In the genomic region with DNA sequence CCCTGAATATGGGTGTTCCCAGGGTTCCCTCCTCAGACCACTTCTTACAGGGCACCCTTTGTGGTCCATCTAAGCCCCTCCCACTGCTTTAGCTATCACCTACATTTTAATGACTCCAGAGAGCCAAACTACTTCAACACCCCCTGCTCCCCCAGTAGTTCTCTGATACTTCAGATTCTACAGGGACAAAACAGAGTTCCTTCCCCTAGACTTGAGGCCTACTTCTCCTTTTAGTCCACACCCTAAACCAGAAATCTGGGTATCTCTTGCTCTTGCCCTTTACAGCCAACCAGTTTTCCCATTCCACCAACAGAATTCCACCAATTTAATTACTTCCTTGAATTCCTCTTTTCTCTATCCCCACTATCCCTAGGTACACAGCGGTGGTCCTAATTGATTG, we compare ENCODE assay signal across 9 cellular contexts.
A peak's percentile ranks its signal among the peaks of the same experiment; 100 is the strongest.
DNase-seq lines count a peak whose midpoint lies in the region; ATAC-seq and TF ChIP-seq lines count a peak whose summit lies in the region.
"Had no signal": no experiment of that assay in that cellular context is flagged by ENCODE, and none has a peak within 500 bp of the region (broad histone marks: within the 10 kb centered on the region; RNA-seq: fewer than 3 reads in every experiment).

No MANE protein-coding gene starts in this region.

- H3K79me2 ChIP-seq in smooth muscle cell (ENCODE audit: low read depth) = no peaks in the 10 kb centered on the region

- H3K36me3 ChIP-seq in smooth muscle cell (ENCODE audit: low read depth) = no peaks in the 10 kb centered on the region

- no peaks in the 10 kb centered on the region for H3K27me3 ChIP-seq in CD4-positive, alpha-beta T cell (ENCODE audit: control insufficient read depth, insufficient read depth, low read length)
- peaks cover 17% of the 10 kb centered on the region for H3K27me3 ChIP-seq in smooth muscle cell (ENCODE audit: low read depth)

- H4K20me1 ChIP-seq in smooth muscle cell (ENCODE audit: low read depth) = no peaks in the 10 kb centered on the region

- DNase-seq in CD4-positive, alpha-beta T cell = no peak
- DNase-seq in smooth muscle cell (lab: John Stamatoyannopoulos, UW; ENCODE audit: unreplicated experiment) (no peak), NCI-H2081 treated with DMSO at 0.1 percent for 48 hours (lab: John Stamatoyannopoulos, UW) (no peak), posterior cingulate gyrus (no peak)
- DNase-seq: NCI-H226 had no signal

- peaks cover 19% of the 10 kb centered on the region for H3K36me3 Mint-ChIP-seq in CD4-positive, alpha-beta T cell (ENCODE audit: low read depth)
- H3K36me3 Mint-ChIP-seq in IgD-negative memory B cell = no peaks in the 10 kb centered on the region
- H3K36me3 Mint-ChIP-seq in activated T-helper 17 cell treated with anti-CD3 and anti-CD28 coated beads, Interleukin-2, amount 50 U/mL, for 72 hours (ENCODE audit: low read depth) = peaks cover 39% of the 10 kb centered on the region
- H3K36me3 Mint-ChIP-seq in nephron (ENCODE audit: low read depth) = peaks cover 20% of the 10 kb centered on the region

- intact Hi-C loops in CD4-positive, alpha-beta T cell (cut with DNase I, micrococcal nuclease) = loop anchor here (2.0 to 10.0 kb wide), 6 partner anchors 36 to 1702 kb away; partner anchors contain the start of genes CAB39L (in 1 of the 2), KPNA3 (in 1 of the 2) and SETDB2 (in 1 of the 2)
- intact Hi-C loops in posterior cingulate gyrus (cut with DNase I) = loop anchor here (10.0 kb wide), 1 partner anchor 282 kb away; no protein-coding TSS in a partner anchor

- H3K4me3 ChIP-seq in smooth muscle cell = no peak overlapping the region

- no peak overlapping the region for H3K9ac ChIP-seq in smooth muscle cell (ENCODE audit: low read depth)

- WGBS in smooth muscle cell (ENCODE audit: low lambda C conversion rate) = 88% methylated on average over 1 of the region's 1 CpG

- H3F3A ChIP-seq in smooth muscle cell (ENCODE audit: low read depth) = peaks cover 5% of the 10 kb centered on the region

- no peaks in the 10 kb centered on the region for H3K9me3 Mint-ChIP-seq in CD4-positive, alpha-beta T cell
- H3K9me3 Mint-ChIP-seq in IgD-negative memory B cell = no peaks in the 10 kb centered on the region
- no peaks in the 10 kb centered on the region for H3K9me3 Mint-ChIP-seq in activated T-helper 17 cell treated with anti-CD3 and anti-CD28 coated beads, Interleukin-2, amount 50 U/mL, for 72 hours
- no peaks in the 10 kb centered on the region for H3K9me3 Mint-ChIP-seq in nephron

- POLR2A ChIA-PET in CD4-positive, alpha-beta T cell (lab: Charles Lee) = interaction anchor here (1.0 to 6.3 kb wide), 3 partner anchors 38 to 125 kb away, joined by 4 to 232 read pairs (median 5); partner anchors contain the start of gene TRIM13

- H3K9me3 ChIP-seq in CD4-positive, alpha-beta T cell (ENCODE audit: control insufficient read depth, low read length) = no peaks in the 10 kb centered on the region
- H3K9me3 ChIP-seq in smooth muscle cell (replicated peaks; ENCODE audit: low read depth) = no peaks in the 10 kb centered on the region

- TF ChIP-seq CTCF in CD4-positive, alpha-beta T cell (IDR thresholded peaks at IDR 0.05) = no peak
- TF ChIP-seq CTCF in nephron (IDR thresholded peaks at IDR 0.05; ENCODE audit: unreplicated experiment in 3 of 3) (no peak), smooth muscle cell (IDR thresholded peaks at IDR 0.05; ENCODE audit: borderline replicate concordance, insufficient read depth, poor library complexity, severe bottlenecking) (no peak)

- CTCF ChIA-PET in CD4-positive, alpha-beta T cell (lab: Charles Lee) = no interaction called here

- H3K4me2 ChIP-seq in smooth muscle cell = no peak overlapping the region

- H3K27me3 Mint-ChIP-seq in CD4-positive, alpha-beta T cell = peaks cover 12% of the 10 kb centered on the region
- H3K27me3 Mint-ChIP-seq in IgD-negative memory B cell = peaks cover 3% of the 10 kb centered on the region
- H3K27me3 Mint-ChIP-seq in activated T-helper 17 cell treated with anti-CD3 and anti-CD28 coated beads, Interleukin-2, amount 50 U/mL, for 72 hours = no peaks in the 10 kb centered on the region
- H3K27me3 Mint-ChIP-seq in nephron (ENCODE audit: low read depth) = peaks cover 41% of the 10 kb centered on the region

- H3K27ac Mint-ChIP-seq in CD4-positive, alpha-beta T cell = peak overlapping the region; percentile 94
- H3K27ac Mint-ChIP-seq in IgD-negative memory B cell (peak overlapping the region; percentile 28 to 98 (median 95)), nephron (peak overlapping the region; percentile 2 to 80 (median 72))
- H3K27ac Mint-ChIP-seq in activated T-helper 17 cell treated with anti-CD3 and anti-CD28 coated beads, Interleukin-2, amount 50 U/mL, for 72 hours = peak overlapping the region; percentile 83

- no peak for ATAC-seq in CD4-positive, alpha-beta T cell (ENCODE audit: poor library complexity)
- no peak for ATAC-seq in activated T-helper 17 cell treated with anti-CD3 and anti-CD28 coated beads, Interleukin-2, amount 50 U/mL, for 72 hours (replicated peaks)
- no peak for ATAC-seq in GM19395 (IDR thresholded peaks at IDR 0.05; ENCODE audit: unreplicated experiment)

- H3K4me3 Mint-ChIP-seq in CD4-positive, alpha-beta T cell = peak overlapping the region; percentile 93
- H3K4me3 Mint-ChIP-seq in IgD-negative memory B cell (peak overlapping the region; percentile 14 to 95 (median 72)), nephron (peak overlapping the region; percentile 82 to 93 (median 90))
- peak overlapping the region; percentile 92 for H3K4me3 Mint-ChIP-seq in activated T-helper 17 cell treated with anti-CD3 and anti-CD28 coated beads, Interleukin-2, amount 50 U/mL, for 72 hours

- H3K27ac ChIP-seq in CD4-positive, alpha-beta T cell (ENCODE audit: low read depth, low read length) = peak overlapping the region; percentile 98
- no peak overlapping the region for H3K27ac ChIP-seq in smooth muscle cell (ENCODE audit: low read depth)

- no peak overlapping the region for H2AFZ ChIP-seq in smooth muscle cell (ENCODE audit: low read depth)

- peaks cover 49% of the 10 kb centered on the region for H3K4me1 Mint-ChIP-seq in CD4-positive, alpha-beta T cell (ENCODE audit: low read depth)
- peaks cover 31 to 50% (median 44%) of the 10 kb centered on the region in 3 donors for H3K4me1 Mint-ChIP-seq in IgD-negative memory B cell
- H3K4me1 Mint-ChIP-seq in activated T-helper 17 cell treated with anti-CD3 and anti-CD28 coated beads, Interleukin-2, amount 50 U/mL, for 72 hours = peaks cover 29% of the 10 kb centered on the region
- peaks cover 35% of the 10 kb centered on the region for H3K4me1 Mint-ChIP-seq in nephron

- H3K4me1 ChIP-seq in smooth muscle cell (ENCODE audit: low read depth) = peaks cover 22% of the 10 kb centered on the region
